In the genomic region with DNA sequence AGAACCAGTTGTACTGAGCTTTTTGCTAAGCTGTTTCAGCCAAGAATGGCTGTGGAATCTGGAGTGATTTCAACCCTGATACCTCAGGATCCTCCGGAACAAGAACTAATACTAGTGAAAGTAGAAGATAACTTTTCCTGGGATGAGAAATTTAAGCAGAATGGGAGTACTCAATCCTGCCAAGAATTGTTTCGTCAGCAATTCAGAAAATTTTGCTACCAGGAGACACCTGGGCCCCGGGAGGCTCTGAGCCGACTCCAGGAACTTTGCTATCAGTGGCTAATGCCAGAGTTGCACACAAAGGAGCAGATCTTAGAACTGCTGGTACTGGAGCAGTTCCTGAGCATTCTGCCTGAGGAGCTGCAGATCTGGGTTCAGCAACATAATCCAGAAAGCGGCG, we compare ENCODE assay signal across 12 cellular contexts. TPM values are rescaled to one million over a fixed set of nuclear protein-coding genes. Genes with fewer than 3 reads are reported as not detected.
A peak's percentile ranks its signal among the peaks of the same experiment; 100 is the strongest.
DNase-seq lines count a peak whose midpoint lies in the region; ATAC-seq, FAIRE-seq and TF ChIP-seq lines count a peak whose summit lies in the region.
"Had no signal": no experiment of that assay in that cellular context is flagged by ENCODE, and none has a peak within 500 bp of the region (broad histone marks: within the 10 kb centered on the region; RNA-seq: fewer than 3 reads in every experiment).

No MANE protein-coding gene starts in this region.

- no peak overlapping the region for H3K27ac ChIP-seq in CD8-positive, alpha-beta memory T cell (ENCODE audit: low read depth, low read length)
- H3K27ac ChIP-seq in endothelial cell of umbilical vein (ENCODE audit: insufficient read depth, low read depth, low read length) (no peak overlapping the region), coronary artery (no peak overlapping the region)
- H3K27ac ChIP-seq: brain microvascular endothelial cell had no signal

- H3K9ac ChIP-seq in endothelial cell of umbilical vein (replicated peaks; ENCODE audit: extremely low read depth, insufficient read depth, low read length): no peak overlapping the region

- POLR2A ChIA-PET in CD8-positive, alpha-beta memory T cell (lab: Charles Lee): no interaction called here
- POLR2A ChIA-PET in endothelial cell of umbilical vein (lab: Charles Lee): no interaction called here

- FAIRE-seq in endothelial cell of umbilical vein (lab: Jason Lieb, UNC): no peak

- no peak for ATAC-seq in GM21390 (IDR thresholded peaks at IDR 0.05; ENCODE audit: unreplicated experiment)

- peaks cover 18% of the 10 kb centered on the region for H3K4me1 ChIP-seq in CD8-positive, alpha-beta memory T cell (ENCODE audit: insufficient read depth, low read length)
- H3K4me1 ChIP-seq in endothelial cell of umbilical vein (ENCODE audit: control insufficient read depth, extremely low read depth, insufficient read depth, low read length): peaks cover 12% of the 10 kb centered on the region

- no peaks in the 10 kb centered on the region for H3K27me3 ChIP-seq in CD8-positive, alpha-beta memory T cell (ENCODE audit: insufficient read depth, low read length, poor library complexity, severe bottlenecking)
- H3K27me3 ChIP-seq in endothelial cell of umbilical vein (ENCODE audit: control insufficient read depth in 2 of 2, insufficient read depth in 2 of 2, low read length in 2 of 2): no peaks in the 10 kb centered on the region
- H3K27me3 ChIP-seq: brain microvascular endothelial cell had no signal

- peak overlapping the region in 6 of 8 donors; percentile 17 to 100 (median 84) for H3K27ac Mint-ChIP-seq in CD8-positive, alpha-beta memory T cell
- H3K27ac Mint-ChIP-seq in osteocyte (ENCODE audit: unreplicated experiment): peak overlapping the region; percentile 10

- DNase-seq in CD8-positive, alpha-beta memory T cell: no peak
- no peak for DNase-seq in LNCaP clone FGC (ENCODE audit: low read depth)
- no peak for DNase-seq in endothelial cell of umbilical vein (ENCODE audit: low read depth, low spot score)
- DNase-seq in osteocyte (ENCODE audit: extremely low spot score, unreplicated experiment): no peak
- DNase-seq in coronary artery (ENCODE audit: low spot score): no peak
- DNase-seq in stimulated activated CD4-positive, alpha-beta T cell treated with anti-CD3 and anti-CD28 coated beads, Interleukin-15, amount 100 ng/mL, for 24 hours: no peak
- DNase-seq: brain microvascular endothelial cell; mammary epithelial cell; NCI-H1930; SHP77; stimulated activated naive CD4-positive, alpha-beta T cell treated with Interleukin-2 at 50 U/mL for 16 hours had no signal

- H3K36me3 ChIP-seq in CD8-positive, alpha-beta memory T cell (ENCODE audit: insufficient read depth, low read length): peaks cover 47% of the 10 kb centered on the region
- H3K36me3 ChIP-seq in endothelial cell of umbilical vein (ENCODE audit: control insufficient read depth in 2 of 2, extremely low read depth in 1 of 2, insufficient read depth in 2 of 2, low read length in 2 of 2): peaks cover 0 to 18% of the 10 kb centered on the region in 2 experiments

- H2AFZ ChIP-seq in endothelial cell of umbilical vein (ENCODE audit: low read depth, low read length): no peak overlapping the region

- H3K4me1 Mint-ChIP-seq in CD8-positive, alpha-beta memory T cell: peaks cover 20 to 43% (median 41%) of the 10 kb centered on the region in 3 donors
- peaks cover 4% of the 10 kb centered on the region for H3K4me1 Mint-ChIP-seq in osteocyte (ENCODE audit: unreplicated experiment)

- H4K20me1 ChIP-seq in endothelial cell of umbilical vein (replicated peaks; ENCODE audit: control insufficient read depth, extremely low read depth, insufficient read depth, low read length): no peaks in the 10 kb centered on the region

- H3K4me3 Mint-ChIP-seq in CD8-positive, alpha-beta memory T cell: peak overlapping the region in 3 of 7 donors; percentile 97 to 100 (median 97)
- H3K4me3 Mint-ChIP-seq in osteocyte (ENCODE audit: unreplicated experiment): no peak overlapping the region

- no peaks in the 10 kb centered on the region for H3K79me2 ChIP-seq in endothelial cell of umbilical vein (ENCODE audit: control insufficient read depth, insufficient read depth, low read length)

- no peak for TF ChIP-seq POLR2A in endothelial cell of umbilical vein (IDR thresholded peaks at IDR 0.05; ENCODE audit: low read depth, low read length)

- no peak overlapping the region for H3K4me3 ChIP-seq in CD8-positive, alpha-beta memory T cell (ENCODE audit: low read length)
- H3K4me3 ChIP-seq in LNCaP clone FGC (ENCODE audit: low read depth, low read length) (peak overlapping the region; percentile 75), endothelial cell of umbilical vein (replicated peaks in 1 of 3; ENCODE audit: insufficient read depth in 1 of 3, low read depth in 1 of 3, low read length in 3 of 3) (no peak overlapping the region), coronary artery (no peak overlapping the region)

- H3K9me1 ChIP-seq in endothelial cell of umbilical vein (replicated peaks; ENCODE audit: control insufficient read depth, extremely low read depth, insufficient read depth, low read length): no peaks in the 10 kb centered on the region

- peaks cover 39 to 59% (median 40%) of the 10 kb centered on the region in 3 donors for H3K36me3 Mint-ChIP-seq in CD8-positive, alpha-beta memory T cell
- H3K36me3 Mint-ChIP-seq in osteocyte (ENCODE audit: unreplicated experiment): peaks cover 53% of the 10 kb centered on the region

- dilution Hi-C loops in endothelial cell of umbilical vein (cut with MboI; ENCODE audit: extremely low pct_ligation_motif_present, low sequenced_read_pairs): no loop called here

- peak overlapping the region; percentile 95 for H3K4me2 ChIP-seq in endothelial cell of umbilical vein (ENCODE audit: insufficient read depth, low read length)

- H3K9me3 ChIP-seq in CD8-positive, alpha-beta memory T cell (ENCODE audit: low read length): no peaks in the 10 kb centered on the region
- H3K9me3 ChIP-seq in endothelial cell of umbilical vein (replicated peaks; ENCODE audit: control insufficient read depth, insufficient read depth, low read length): peaks cover 8% of the 10 kb centered on the region

- intact Hi-C loops in endothelial cell of umbilical vein (cut with micrococcal nuclease): loop anchor here (5.0 kb wide), 2 partner anchors 730 to 885 kb away; a partner anchor contains a TSS

- CTCF ChIA-PET in CD8-positive, alpha-beta memory T cell (lab: Charles Lee): interaction anchor here (0.7 kb wide), 1 partner anchor 12 kb away, joined by 3 read pairs; no protein-coding TSS in a partner anchor
- CTCF ChIA-PET in endothelial cell of umbilical vein (lab: Charles Lee): no interaction called here

- BruUV-seq in endothelial cell of umbilical vein (replicated peaks; lab: Mats Ljungman, UMichigan): no TSS peak

- H3K9me3 Mint-ChIP-seq in CD8-positive, alpha-beta memory T cell: peaks cover 0 to 4% (median 0%) of the 10 kb centered on the region in 5 donors
- peaks cover 34% of the 10 kb centered on the region for H3K9me3 Mint-ChIP-seq in osteocyte (ENCODE audit: unreplicated experiment)

- TF ChIP-seq CTCF in LNCaP clone FGC (IDR thresholded peaks at IDR 0.05; ENCODE audit: control insufficient read depth, extremely low read depth, insufficient read depth) (no peak), endothelial cell of umbilical vein (IDR thresholded peaks at IDR 0.05; ENCODE audit: extremely low read depth in 1 of 2, insufficient read depth in 1 of 2, low read depth in 1 of 2, low read length in 2 of 2) (no peak), osteocyte (IDR thresholded peaks at IDR 0.05) (no peak), coronary artery (IDR thresholded peaks at IDR 0.05) (no peak)

- H3K27me3 Mint-ChIP-seq in CD8-positive, alpha-beta memory T cell: peaks cover 0 to 2% of the 10 kb centered on the region in 2 donors
- H3K27me3 Mint-ChIP-seq in osteocyte (ENCODE audit: unreplicated experiment): no peaks in the 10 kb centered on the region

TF ChIP-seq in endothelial cell of umbilical vein, 7 proteins besides CTCF, POLR2A, EP300 and RAD21 (continues in another document):
- TF ChIP-seq EZH2 (IDR thresholded peaks at IDR 0.05; ENCODE audit: borderline replicate concordance, low read depth, low read length, severe bottlenecking) (no peak), GATA2 (IDR thresholded peaks at IDR 0.05; ENCODE audit: insufficient read depth, insufficient read length, low read depth, low read length) (no peak), POLR2AphosphoS5 (IDR thresholded peaks at IDR 0.05; ENCODE audit: insufficient read depth, low read depth, low read length) (no peak), MYC (IDR thresholded peaks at IDR 0.05; ENCODE audit: low read depth, low read length) (no peak), FOS (IDR thresholded peaks at IDR 0.05; ENCODE audit: borderline replicate concordance, insufficient read depth, low read length) (no peak)
- TF ChIP-seq, protein P1, sequence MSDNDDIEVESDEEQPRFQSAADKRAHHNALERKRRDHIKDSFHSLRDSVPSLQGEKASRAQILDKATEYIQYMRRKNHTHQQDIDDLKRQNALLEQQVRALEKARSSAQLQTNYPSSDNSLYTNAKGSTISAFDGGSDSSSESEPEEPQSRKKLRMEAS (IDR thresholded peaks at IDR 0.05; ENCODE audit: insufficient read depth, insufficient read length): no peak

RNA-seq across cellular contexts. Expression of a gene that starts 1.6 kb away (rescaled TPM):
- 10 to 100 TPM; 20.9 to 22.5 TPM for total RNA-seq in CD8-positive, alpha-beta memory T cell
- 6.7 TPM for polyA plus RNA-seq in CD8-positive, alpha-beta memory T cell
- 5.1 and 5.5 TPM in 2 replicates for total RNA-seq in endothelial cell of umbilical vein
- polyA plus RNA-seq in endothelial cell of umbilical vein: 1.1 and 1.5 TPM in 2 replicates
- polyA plus RNA-seq in endothelial cell of umbilical vein (2011; cell fraction: cytosol; rRNA removed): 2.0 and 2.2 TPM in 2 replicates
- 4.6 and 5.2 TPM in 2 replicates for polyA plus RNA-seq in endothelial cell of umbilical vein (2011; cell fraction: nucleus; rRNA removed)
- polyA plus RNA-seq in endothelial cell of umbilical vein (2012): 2.9 and 4.4 TPM in 2 replicates
- polyA minus RNA-seq in endothelial cell of umbilical vein: 3.5 and 5.3 TPM in 2 replicates
- 3.0 TPM for polyA minus RNA-seq in endothelial cell of umbilical vein (2011; cell fraction: cytosol; rRNA and poly(A)+ RNA removed)
- polyA minus RNA-seq in endothelial cell of umbilical vein (2011; cell fraction: nucleus; rRNA and poly(A)+ RNA removed): 4.1 and 5.4 TPM in 2 replicates
- total RNA-seq in osteocyte: 23.9 and 24.5 TPM in 2 replicates

RNA-seq across cellular contexts. Expression of a gene that starts 47.6 kb away (rescaled TPM):
- 10 to 100 TPM in 1 of 2 experiments, 1 to 10 TPM in 1; 8.9 to 10.8 TPM for total RNA-seq in CD8-positive, alpha-beta memory T cell
- polyA plus RNA-seq in CD8-positive, alpha-beta memory T cell: 3.0 TPM
- total RNA-seq in endothelial cell of umbilical vein (14.6 and 18.0 TPM in 2 replicates), osteocyte (12.8 and 15.0 TPM in 2 replicates)
- polyA plus RNA-seq in endothelial cell of umbilical vein: 5.9 and 6.7 TPM in 2 replicates
- 5.7 and 6.5 TPM in 2 replicates for polyA plus RNA-seq in endothelial cell of umbilical vein (2011; cell fraction: cytosol; rRNA removed)
- 50.6 and 60.6 TPM in 2 replicates for polyA plus RNA-seq in endothelial cell of umbilical vein (2011; cell fraction: nucleus; rRNA removed)
- 12.5 and 13.5 TPM in 2 replicates for polyA plus RNA-seq in endothelial cell of umbilical vein (2012)
- 19.4 and 25.6 TPM in 2 replicates for polyA minus RNA-seq in endothelial cell of umbilical vein
- polyA minus RNA-seq in endothelial cell of umbilical vein (2011; cell fraction: cytosol; rRNA and poly(A)+ RNA removed): 1.2 TPM
- 24.2 and 33.0 TPM in 2 replicates for polyA minus RNA-seq in endothelial cell of umbilical vein (2011; cell fraction: nucleus; rRNA and poly(A)+ RNA removed)
